26 cellular contexts compared by ENCODE assay signal in the genomic region with DNA sequence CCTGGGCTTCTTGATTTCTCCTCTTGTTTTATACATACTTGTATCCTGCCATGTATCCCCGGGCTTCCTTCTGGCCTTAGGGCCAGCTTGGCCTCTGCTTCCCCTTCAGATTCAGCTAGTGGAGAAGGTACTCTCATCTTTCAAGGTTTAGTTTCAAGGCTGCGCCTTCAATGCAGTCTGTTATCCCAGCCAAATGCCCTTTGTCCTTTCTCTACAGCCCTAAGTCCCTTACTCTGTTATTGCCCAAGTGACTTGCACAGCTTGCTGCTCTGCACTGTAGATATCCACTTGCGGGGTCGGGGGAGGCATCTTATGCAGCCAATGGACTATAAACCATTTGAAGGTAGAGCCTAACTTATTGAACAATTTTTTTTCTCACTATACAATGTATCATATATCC.
"Had no signal": no experiment of that assay in that cellular context is flagged by ENCODE, and none has a peak within 500 bp of the region (broad histone marks: within the 10 kb centered on the region; RNA-seq: fewer than 3 reads in every experiment).

No MANE protein-coding gene starts in this region.

- H3K4me1 ChIP-seq: colonic mucosa, esophagus squamous epithelium, gastrocnemius medialis, heart right ventricle, left lung, lower lobe of right lung had no signal

- DNase-seq: colonic mucosa; cortex of kidney; effector CD8-positive, alpha-beta T cell; effector memory CD8-positive, alpha-beta T cell; erythroblast; esophagus squamous epithelium; foreskin fibroblast; foreskin melanocyte; gastrocnemius medialis; glutamatergic neuron; head of caudate nucleus; heart right ventricle; hypothalamus; immature natural killer cell; islet precursor cell; kidney; kidney glomerular epithelial cell; left lung; left ventricle myocardium superior; lower lobe of right lung; mesenchymal stem cell had no signal

- H3K27ac ChIP-seq: colonic mucosa, epithelial cell of prostate, esophagus squamous epithelium, gastrocnemius medialis, heart right ventricle, left lung, lower lobe of right lung had no signal

- H3K4me3 ChIP-seq: colonic mucosa, esophagus squamous epithelium, gastrocnemius medialis, heart right ventricle, left lung, lower lobe of right lung, mucosa of descending colon had no signal

- H3K4me1 Mint-ChIP-seq: immature natural killer cell, mesothelial cell of epicardium had no signal

- H3K27me3 ChIP-seq: colonic mucosa, esophagus squamous epithelium, gastrocnemius medialis, left lung had no signal

- H3K4me3 Mint-ChIP-seq: dendritic cell treated with granulocyte-macrophage colony-stimulating factor and Interleukin-4, amounts not matched to agents 40 ng/mL and 50 ng/mL, for 4 days; effector memory CD8-positive, alpha-beta T cell; immature natural killer cell; mesothelial cell of epicardium had no signal

- H3K36me3 ChIP-seq: colonic mucosa, esophagus squamous epithelium, gastrocnemius medialis, heart right ventricle, left lung, lower lobe of right lung had no signal

- H3K27me3 Mint-ChIP-seq: dendritic cell treated with granulocyte-macrophage colony-stimulating factor and Interleukin-4, amounts not matched to agents 40 ng/mL and 50 ng/mL, for 4 days; effector memory CD8-positive, alpha-beta T cell had no signal

- H3K36me3 Mint-ChIP-seq: immature natural killer cell, mesothelial cell of epicardium had no signal

- H3K9me3 Mint-ChIP-seq: dendritic cell treated with granulocyte-macrophage colony-stimulating factor and Interleukin-4, amounts not matched to agents 40 ng/mL and 50 ng/mL, for 4 days; effector memory CD8-positive, alpha-beta T cell had no signal

- H3K9me3 ChIP-seq: colonic mucosa, esophagus squamous epithelium, gastrocnemius medialis, heart right ventricle, left lung, lower lobe of right lung, mucosa of descending colon had no signal

- H3K27ac Mint-ChIP-seq: dendritic cell treated with granulocyte-macrophage colony-stimulating factor and Interleukin-4, amounts not matched to agents 40 ng/mL and 50 ng/mL, for 4 days; effector memory CD8-positive, alpha-beta T cell; immature natural killer cell; mesothelial cell of epicardium had no signal

- ATAC-seq: effector memory CD8-positive, alpha-beta T cell; esophagus mucosa; gastrocnemius medialis; heart right ventricle; left lung; left ventricle myocardium superior; lower lobe of right lung; mucosa of descending colon had no signal
